ENCODE assay signal across 17 cellular contexts in the genomic region with DNA sequence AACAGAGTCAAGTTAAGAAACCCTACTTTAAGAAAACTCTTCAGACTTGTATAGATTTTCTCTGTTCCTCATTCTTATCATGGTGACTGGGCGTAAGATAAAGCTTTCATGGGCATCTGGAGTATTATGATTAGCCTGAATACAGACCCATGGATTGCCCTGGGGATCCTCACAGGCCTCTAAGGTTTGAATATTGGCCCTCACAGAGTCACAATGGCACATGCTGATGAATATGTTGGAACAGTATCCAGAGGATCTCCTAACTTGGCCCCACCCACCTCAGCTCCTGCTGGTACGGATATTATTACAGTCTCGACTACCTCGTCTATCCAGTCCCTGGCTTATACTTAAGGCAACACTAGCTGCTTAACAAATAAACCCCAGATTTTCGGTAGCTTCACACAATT. TPM values are rescaled to one million over a fixed set of nuclear protein-coding genes. Genes with fewer than 3 reads are reported as not detected.
DNase-seq lines count a peak whose midpoint lies in the region; ATAC-seq, FAIRE-seq and TF ChIP-seq lines count a peak whose summit lies in the region.
"Had no signal": no experiment of that assay in that cellular context is flagged by ENCODE, and none has a peak within 500 bp of the region (broad histone marks: within the 10 kb centered on the region; RNA-seq: fewer than 3 reads in every experiment).

No MANE protein-coding gene starts in this region.

- H3K4me3 Mint-ChIP-seq in T-helper 17 cell, result no peak overlapping the region
- no peak overlapping the region for H3K4me3 Mint-ChIP-seq in HFFc6
- H3K4me3 Mint-ChIP-seq in natural killer cell, result no peak overlapping the region
- H3K4me3 Mint-ChIP-seq: natural killer cell treated with Interleukin-12 subunit alpha and Interleukin-12 subunit beta and Interleukin-15 and Interleukin-18, amount 100 ng/mL, for 72 hours had no signal

- in situ Hi-C loops in GM12878 (cut with MboI), result no loop called here

- no peaks in the 10 kb centered on the region for H3K27me3 Mint-ChIP-seq in T-helper 17 cell
- H3K27me3 Mint-ChIP-seq in HFFc6 (ENCODE audit: insufficient read depth), result no peaks in the 10 kb centered on the region
- no peaks in the 10 kb centered on the region for H3K27me3 Mint-ChIP-seq in natural killer cell (ENCODE audit: low read depth in 2 of 2)
- H3K27me3 Mint-ChIP-seq: natural killer cell treated with Interleukin-12 subunit alpha and Interleukin-12 subunit beta and Interleukin-15 and Interleukin-18, amount 100 ng/mL, for 72 hours had no signal

- H3K9me3 Mint-ChIP-seq in HFFc6 (no peaks in the 10 kb centered on the region), natural killer cell (no peaks in the 10 kb centered on the region)
- H3K9me3 Mint-ChIP-seq: natural killer cell treated with Interleukin-12 subunit alpha and Interleukin-12 subunit beta and Interleukin-15 and Interleukin-18, amount 100 ng/mL, for 72 hours had no signal

- SMC1A ChIA-PET in GM12878 (lab: Charles Lee; ENCODE audit: uncharacterized antibody, unreplicated experiment), result interaction anchor here (0.7 to 1.1 kb wide), 3 partner anchors 12 to 95 kb away, joined by 3 to 4 read pairs (median 3); no protein-coding TSS in a partner anchor

- H3F3A ChIP-seq in DOHH2 (ENCODE audit: control insufficient read depth, insufficient read depth), result peaks cover 5% of the 10 kb centered on the region; the same call in 1 of the 2 replicates

- CTCF ChIA-PET in GM12878 (lab: Yijun Ruan, JAX), result interaction anchor here (0.8 to 1.8 kb wide), 8 partner anchors 11 to 1025 kb away, joined by 3 to 6 read pairs (median 4); no protein-coding TSS in a partner anchor

- POLR2A ChIA-PET in GM12878 (lab: Charles Lee), result no interaction called here

- H3K9me3 ChIP-seq in DOHH2 (ENCODE audit: control insufficient read depth, insufficient read depth, low read length), result no peaks in the 10 kb centered on the region
- H3K9me3 ChIP-seq in GM12878 (replicated peaks; ENCODE audit: control insufficient read depth, insufficient read depth, low read length), result no peaks in the 10 kb centered on the region; the same call in 2 of the 3 replicates
- H3K9me3 ChIP-seq in T-helper 17 cell (ENCODE audit: control insufficient read depth, low read length, poor library complexity, severe bottlenecking), result no peaks in the 10 kb centered on the region
- H3K9me3 ChIP-seq: right atrium auricular region, SJCRH30, upper lobe of left lung had no signal

- no peak for FAIRE-seq in GM12878 (lab: Jason Lieb, UNC)
- FAIRE-seq: GM19239 had no signal

- H3K4me1 Mint-ChIP-seq in T-helper 17 cell, result peaks cover 66% of the 10 kb centered on the region
- H3K4me1 Mint-ChIP-seq in HFFc6 (ENCODE audit: low read depth), result peaks cover 77% of the 10 kb centered on the region
- peaks cover 73 to 78% of the 10 kb centered on the region in 2 donors for H3K4me1 Mint-ChIP-seq in natural killer cell

- no peak for TF ChIP-seq RAD21 in GM12878 (IDR thresholded peaks at IDR 0.05; ENCODE audit: insufficient read depth, low read depth, low read length)

- H4K20me1 ChIP-seq in DOHH2 (ENCODE audit: control insufficient read depth, insufficient read depth, low read depth, low read length) (no peaks in the 10 kb centered on the region; the same call in 1 of the 2 replicates), GM12878 (ENCODE audit: control insufficient read depth, insufficient read depth) (no peaks in the 10 kb centered on the region)

- H3K36me3 ChIP-seq in DOHH2 (ENCODE audit: control insufficient read depth, low read length), result peaks cover 2% of the 10 kb centered on the region; the same call in 1 of the 2 replicates
- H3K36me3 ChIP-seq in GM12878 (ENCODE audit: control insufficient read depth in 2 of 2, insufficient read depth in 2 of 2, low read length in 1 of 2), result no peaks in the 10 kb centered on the region
- H3K36me3 ChIP-seq: right atrium auricular region, SJCRH30, upper lobe of left lung had no signal

- H3K4me1 ChIP-seq in DOHH2 (ENCODE audit: control insufficient read depth, low read length), result peaks cover 62% of the 10 kb centered on the region
- peaks cover 3% of the 10 kb centered on the region; the same call in 1 of the 2 replicates for H3K4me1 ChIP-seq in GM12878 (ENCODE audit: control insufficient read depth, insufficient read depth, low read length)

- H3K4me2 ChIP-seq in DOHH2 (ENCODE audit: low read length) (peak overlapping the region; percentile 16), GM12878 (ENCODE audit: control insufficient read depth, insufficient read depth) (no peak overlapping the region)

- H3K27ac Mint-ChIP-seq in T-helper 17 cell (no peak overlapping the region), HFFc6 (no peak overlapping the region), natural killer cell (no peak overlapping the region)
- H3K27ac Mint-ChIP-seq: natural killer cell treated with Interleukin-12 subunit alpha and Interleukin-12 subunit beta and Interleukin-15 and Interleukin-18, amount 100 ng/mL, for 72 hours had no signal

- H3K79me2 ChIP-seq in DOHH2 (ENCODE audit: control insufficient read depth, low read length) (peaks cover 99% of the 10 kb centered on the region), GM12878 (ENCODE audit: control insufficient read depth, insufficient read depth, low read length) (peaks cover 21% of the 10 kb centered on the region)

- DNase-seq in GM12878 (ENCODE audit: low read depth, low spot score), result no peak
- DNase-seq in T-helper 17 cell, result no peak
- no peak for DNase-seq in HFFc6
- no peak for DNase-seq in superior temporal gyrus (ENCODE audit: extremely low spot score)
- no peak for DNase-seq in natural killer cell
- DNase-seq: activated T-cell treated with anti-CD3 and anti-CD28 coated beads for 4 hours, KG1, NCI-H1694 treated with DMSO at 0.1 percent for 48 hours, NCI-H82, SJCRH30, upper lobe of left lung had no signal

- TF ChIP-seq EP300 in GM12878 (IDR thresholded peaks at IDR 0.05; ENCODE audit: borderline replicate concordance in 1 of 2, control insufficient read depth in 1 of 2, low read depth in 2 of 2, low read length in 2 of 2), result no peak

- no TSS peak for BruUV-seq in GM12878 (replicated peaks; lab: Mats Ljungman, UMichigan)

- intact Hi-C loops in GM12878 (cut with micrococcal nuclease; ENCODE audit: unreplicated experiment) (loop anchor here (10.0 kb wide), 3 partner anchors 207 to 397 kb away; a partner anchor contains a TSS), natural killer cell (cut with micrococcal nuclease) (no loop called here)

- TF ChIP-seq CTCF in DOHH2 (IDR thresholded peaks at IDR 0.05; ENCODE audit: low read depth, low read length, poor library complexity, severe bottlenecking), result no peak
- no peak for TF ChIP-seq CTCF in GM12878 (IDR thresholded peaks at IDR 0.05 in 2 of 3, conservative IDR thresholded peaks at IDR 0.05 in 1 of 3; ENCODE audit: control insufficient read depth in 2 of 3, extremely low read depth in 1 of 3, insufficient read depth in 1 of 3, low read depth in 3 of 3, low read length in 3 of 3)
- no peak for TF ChIP-seq CTCF in HFFc6 (IDR thresholded peaks at IDR 0.05)
- no peak for TF ChIP-seq CTCF in natural killer cell (IDR thresholded peaks at IDR 0.05)

- H2AFZ ChIP-seq in GM12878 (ENCODE audit: control insufficient read depth, low read depth, low read length), result no peak overlapping the region

- H3K4me3 ChIP-seq in DOHH2 (ENCODE audit: low read length) (no peak overlapping the region), GM12878 (no peak overlapping the region)
- H3K4me3 ChIP-seq: right atrium auricular region, SJCRH30, upper lobe of left lung had no signal

- no peak overlapping the region for H3K9ac ChIP-seq in GM12878 (ENCODE audit: control insufficient read depth, insufficient read depth, low read length)

- ATAC-seq in GM21526 (IDR thresholded peaks at IDR 0.05; ENCODE audit: low FRiP score, unreplicated experiment) (peak; percentile 61), HG03442 (IDR thresholded peaks at IDR 0.05; ENCODE audit: unreplicated experiment) (peak; percentile 42), GM12878 (peak; percentile 68), T-helper 17 cell (no peak), natural killer cell (no peak)
- ATAC-seq: natural killer cell treated with Interleukin-12 subunit alpha and Interleukin-12 subunit beta and Interleukin-15 and Interleukin-18, amount 100 ng/mL, for 72 hours had no signal

- H3K27ac ChIP-seq in DOHH2 (ENCODE audit: low read depth, low read length) (no peak overlapping the region), GM12878 (ENCODE audit: control insufficient read depth, insufficient read depth) (no peak overlapping the region)
- H3K27ac ChIP-seq: right atrium auricular region, SJCRH30, upper lobe of left lung had no signal

- 83% methylated on average over 5 of the region's 5 CpGs for WGBS in GM12878 (ENCODE audit: insufficient coverage, insufficient replicate concordance, low lambda C conversion rate, missing lambda C conversion rate)

- H3K36me3 Mint-ChIP-seq in T-helper 17 cell (ENCODE audit: low read depth) (peaks cover 7% of the 10 kb centered on the region), HFFc6 (ENCODE audit: low read depth) (no peaks in the 10 kb centered on the region), natural killer cell (no peaks in the 10 kb centered on the region)
- H3K36me3 Mint-ChIP-seq: natural killer cell treated with Interleukin-12 subunit alpha and Interleukin-12 subunit beta and Interleukin-15 and Interleukin-18, amount 100 ng/mL, for 72 hours had no signal

- TF ChIP-seq POLR2A in GM12878 (IDR thresholded peaks at IDR 0.05; ENCODE audit: low read depth, low read length), result no peak

- RAD21 ChIA-PET in GM12878 (lab: Charles Lee; ENCODE audit: unreplicated experiment), result interaction anchor here (1.9 kb wide), 1 partner anchor 9 kb away, joined by 5 read pairs; no protein-coding TSS in a partner anchor

- H3K27me3 ChIP-seq in DOHH2 (ENCODE audit: control insufficient read depth, low read length), result no peaks in the 10 kb centered on the region
- H3K27me3 ChIP-seq in GM12878 (replicated peaks in 1 of 2; ENCODE audit: control insufficient read depth in 2 of 2, insufficient read depth in 2 of 2, low read length in 1 of 2), result no peaks in the 10 kb centered on the region
- H3K27me3 ChIP-seq: right atrium auricular region, SJCRH30, upper lobe of left lung had no signal

- H3K9me2 ChIP-seq in DOHH2 (replicated peaks; ENCODE audit: control insufficient read depth, low read length), result no peaks in the 10 kb centered on the region

RNA-seq across cellular contexts. Expression of a gene that starts 8.1 kb away (rescaled TPM):
- 147 and 153 TPM in 2 replicates for total RNA-seq in GM12878 (2013; cell fraction: nucleolus; rRNA removed)
- total RNA-seq in GM12878 (2014; rRNA removed), result 21.9 and 28.6 TPM in 2 replicates
- 50.6 and 52.9 TPM in 2 replicates for total RNA-seq in GM12878 (2014; rRNA removed; fragmentation: Illumina TruSeq; extraction: Trizol)
- total RNA-seq in GM12878 (2021), result 55.0 and 58.0 TPM in 2 replicates
- 5.6 TPM for polyA plus RNA-seq in GM12878 (2011; ENCODE audit: low read depth)
- polyA plus RNA-seq in GM12878 (2011; rRNA removed), result 34.0 and 58.2 TPM in 2 replicates
- 15.3 and 15.4 TPM in 2 replicates for polyA plus RNA-seq in GM12878 (2011; cell fraction: cytosol; rRNA removed)
- 22.1 and 22.6 TPM in 2 replicates for polyA plus RNA-seq in GM12878 (2011; cell fraction: nucleus; rRNA removed)
- 8.2 and 11.7 TPM in 2 replicates for polyA plus RNA-seq in GM12878 (2012)
- 30.0 and 33.3 TPM in 2 replicates for polyA plus RNA-seq in GM12878 (2014; fragmentation: Illumina TruSeq; extraction: Trizol)
- polyA plus RNA-seq in GM12878 (2014; fragmentation: Nextera tagmentation; extraction: Ambion mirVana), result 10 to 100 TPM; 10.4 to 13.7 TPM
- polyA plus RNA-seq in GM12878 (2014; rRNA removed), result 18.3 and 20.3 TPM in 2 replicates
- 10 to 100 TPM; 37.8 to 39.9 TPM for polyA plus RNA-seq in GM12878 (2016; fragmentation: Nextera tagmentation; extraction: Ambion mirVana)
- polyA minus RNA-seq in GM12878 (2011; rRNA and poly(A)+ RNA removed), result 71.8 and 137 TPM in 2 replicates
- polyA minus RNA-seq in GM12878 (2011; cell fraction: cytosol; rRNA and poly(A)+ RNA removed), result 20.4 and 33.1 TPM in 2 replicates
- 59.0 and 108 TPM in 2 replicates for polyA minus RNA-seq in GM12878 (2011; cell fraction: nucleus; rRNA and poly(A)+ RNA removed)
- total RNA-seq in T-helper 17 cell, result 100 to 1,000 TPM; 141 to 146 TPM
- 10 to 100 TPM; 66.8 to 77.8 (median 71.1) TPM for total RNA-seq in HFFc6 (2021; fragmentation: NEBNext Ultra II Directional; extraction: Animal tissue kit (Norgen Biotek cat#: 25700))
- total RNA-seq in natural killer cell, result 100 to 1,000 TPM; 133 to 154 (median 138) TPM

Comparison
In these comparisons a context has a peak if more than half of its experiments do, and no peak if none do; other contexts are left out.
1. ATAC-seq: peak in GM21526 (single experiment), HG03442 (single experiment) and GM12878 (single experiment); none in T-helper 17 cell (single experiment) and natural killer cell (0 of 3).